ENCODE assay signal across 1 cellular context in genomic region chr17:35725917-35726608, GRCh38.
TF ChIP-seq lines count a peak whose summit lies in the region.

No MANE protein-coding gene starts in this region.

TF ChIP-seq in GM12878, 131 proteins besides CTCF, POLR2A, EP300 and RAD21:
- no peak for TF ChIP-seq PKNOX1 (IDR thresholded peaks at IDR 0.05)
- no peak for TF ChIP-seq ESRRA (IDR thresholded peaks at IDR 0.05; ENCODE audit: low read length)
- TF ChIP-seq REST (IDR thresholded peaks at IDR 0.05; ENCODE audit: low read depth, low read length), result no peak
- TF ChIP-seq RUNX3 (IDR thresholded peaks at IDR 0.05; ENCODE audit: low read length), result no peak
- TF ChIP-seq ZNF24 (IDR thresholded peaks at IDR 0.05), result no peak
- TF ChIP-seq BHLHE40 (IDR thresholded peaks at IDR 0.05; ENCODE audit: borderline replicate concordance in 1 of 2, low read depth in 2 of 2, low read length in 1 of 2), result no peak
